ENCODE assay signal across 10 cellular contexts in the genomic region with DNA sequence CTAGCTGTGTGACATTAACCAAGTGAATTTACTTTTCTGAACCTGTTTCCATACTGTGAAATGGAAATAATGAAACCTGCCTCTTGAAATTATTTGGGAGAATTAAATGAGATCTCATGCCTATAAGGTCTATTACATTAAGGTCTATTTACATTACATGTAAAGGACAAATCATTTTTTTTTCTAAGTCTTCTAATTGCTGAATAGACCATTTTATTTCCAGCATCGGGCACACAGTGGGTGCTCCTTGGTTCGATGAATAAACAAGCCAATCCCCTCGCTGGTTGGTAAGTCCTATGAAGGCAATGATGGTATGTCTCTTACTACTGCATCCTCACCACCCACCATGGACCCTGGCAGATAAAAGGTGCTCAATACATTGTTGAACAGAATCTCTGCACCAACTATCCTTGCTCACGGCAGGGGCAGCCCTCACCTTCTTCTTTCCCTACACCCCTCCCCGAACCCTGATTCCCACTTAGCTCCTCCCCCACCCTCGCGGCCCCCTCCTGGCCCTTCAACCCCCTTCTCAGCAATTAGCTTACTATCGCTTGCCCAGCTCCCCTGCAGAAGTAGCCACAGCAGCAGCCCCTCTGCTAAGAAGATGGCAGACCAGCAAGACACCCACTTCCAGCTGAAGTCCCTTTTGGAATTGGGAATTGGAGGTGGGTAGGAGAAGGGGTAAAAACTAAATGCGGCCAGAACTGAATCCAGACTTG. TPM values are rescaled to one million over a fixed set of nuclear protein-coding genes. Genes with fewer than 3 reads are reported as not detected.
DNase-seq lines count a peak whose midpoint lies in the region; ATAC-seq and TF ChIP-seq lines count a peak whose summit lies in the region.
"Had no signal": no experiment of that assay in that cellular context is flagged by ENCODE, and none has a peak within 500 bp of the region (broad histone marks: within the 10 kb centered on the region; RNA-seq: fewer than 3 reads in every experiment).

No MANE protein-coding gene starts in this region.

- intact Hi-C loops in ascending aorta (cut with DNase I) = loop anchor here (5.0 kb wide), 1 partner anchor 87 kb away; no protein-coding TSS in a partner anchor

- no peak overlapping the region for H3K27ac ChIP-seq in ascending aorta
- H3K27ac ChIP-seq in iPS-20b (ENCODE audit: low read length) = no peak overlapping the region
- H3K27ac ChIP-seq in rectal smooth muscle tissue (ENCODE audit: low read depth, low read length) = peak overlapping the region; percentile 18

- H3K9ac ChIP-seq in ES-I3 (ENCODE audit: low read depth, low read length) (peak overlapping the region; percentile 70), iPS-20b (ENCODE audit: low read depth, low read length) (peak overlapping the region; percentile 93), rectal smooth muscle tissue (ENCODE audit: low read length) (peak overlapping the region; percentile 26)

- TF ChIP-seq CTCF in ascending aorta (IDR thresholded peaks at IDR 0.05) = no peak

- H3K36me3 ChIP-seq in ES-I3 (ENCODE audit: insufficient read depth, low read length) (no peaks in the 10 kb centered on the region), ascending aorta (no peaks in the 10 kb centered on the region), iPS-20b (ENCODE audit: insufficient read depth, low read depth, low read length) (peaks cover 9% of the 10 kb centered on the region; the same call in 1 of the 2 replicates), rectal smooth muscle tissue (ENCODE audit: control insufficient read depth, insufficient read depth, low read length) (no peaks in the 10 kb centered on the region)

- H3K9me3 ChIP-seq in ES-I3 (ENCODE audit: control insufficient read depth, insufficient read depth, low read length) (no peaks in the 10 kb centered on the region), ascending aorta (no peaks in the 10 kb centered on the region), iPS-20b (ENCODE audit: insufficient read depth, low read depth, low read length) (no peaks in the 10 kb centered on the region)

- ATAC-seq in HG03196 (IDR thresholded peaks at IDR 0.05; ENCODE audit: unreplicated experiment) (no peak), GM21723 (IDR thresholded peaks at IDR 0.05; ENCODE audit: unreplicated experiment) (no peak)

- DNase-seq in ascending aorta (ENCODE audit: low spot score in 2 of 2) = peak in 1 of 2 donors; percentile 40
- no peak for DNase-seq in NCI-H2107 treated with DMSO at 0.1 percent for 48 hours (lab: John Stamatoyannopoulos, UW; ENCODE audit: unreplicated experiment)
- no peak for DNase-seq in SW 1271 (lab: John Stamatoyannopoulos, UW)
- DNase-seq: activated effector memory CD4-positive, alpha-beta T cell treated with anti-CD3 and anti-CD28 coated beads, Interleukin-2, amount 50 U/mL, for 16 hours; DMS 273 treated with DMSO at 0.1 percent for 48 hours had no signal

- H3K27me3 ChIP-seq in ascending aorta (peaks cover 9% of the 10 kb centered on the region), iPS-20b (ENCODE audit: insufficient read depth, low read length) (peaks cover 37% of the 10 kb centered on the region), rectal smooth muscle tissue (ENCODE audit: control insufficient read depth, insufficient read depth, low read length) (peaks cover 12% of the 10 kb centered on the region)

- peak overlapping the region; percentile 70 to 77 for H3K4me3 ChIP-seq in ascending aorta
- H3K4me3 ChIP-seq in iPS-20b (ENCODE audit: low read length) = peak overlapping the region; percentile 83
- H3K4me3 ChIP-seq in rectal smooth muscle tissue (ENCODE audit: low read length) = peak overlapping the region; percentile 63

- H3K4me1 ChIP-seq in ES-I3 (ENCODE audit: insufficient read depth, low read length) (peaks cover 46% of the 10 kb centered on the region), ascending aorta (peaks cover 9 to 28% of the 10 kb centered on the region in 2 donors), iPS-20b (ENCODE audit: insufficient read depth, low read length) (peaks cover 48% of the 10 kb centered on the region), rectal smooth muscle tissue (ENCODE audit: control insufficient read depth, insufficient read depth, low read length) (no peaks in the 10 kb centered on the region)

RNA-seq across cellular contexts. Expression of a gene that starts 3.0 kb away (rescaled TPM):
- 165 TPM for total RNA-seq in ascending aorta

RNA-seq across cellular contexts. Expression of a gene that starts 48.5 kb away (rescaled TPM):
- total RNA-seq in ascending aorta = 40.7 TPM

Comparison
In these comparisons a context has a peak if more than half of its experiments do, and no peak if none do; other contexts are left out.
1. H3K9ac ChIP-seq: peak in every context shown above with its lines; median percentile 93 in iPS-20b; 70 in ES-I3; 26 in rectal smooth muscle tissue.